Comparison of ENCODE assay signal across 8 cellular contexts in genomic region chr15:65791335-65792129, GRCh38. TPM values are rescaled to one million over a fixed set of nuclear protein-coding genes. Genes with fewer than 3 reads are reported as not detected.
DNase-seq lines count a peak whose midpoint lies in the region; TF ChIP-seq lines count a peak whose summit lies in the region.

No MANE protein-coding gene starts in this region.

- H3K36me3 ChIP-seq in SK-N-MC (ENCODE audit: insufficient read depth, low read length) (no peaks in the 10 kb centered on the region), hepatocyte (replicated peaks; ENCODE audit: insufficient read depth, low read depth) (no peaks in the 10 kb centered on the region)

- peak overlapping the region; percentile 64 for H2AFZ ChIP-seq in hepatocyte

- in situ Hi-C loops in GM13977 (cut with MboI; ENCODE audit: low pct_unique_long_range_greater_than_20kb, low sequenced_read_pairs, unreplicated experiment), result no loop called here

- peak overlapping the region; percentile 78 for H3K4me2 ChIP-seq in hepatocyte

- peaks cover 13% of the 10 kb centered on the region for H3K4me1 ChIP-seq in hepatocyte (ENCODE audit: insufficient read depth)

- no peaks in the 10 kb centered on the region for H3K9me2 ChIP-seq in hepatocyte (replicated peaks; ENCODE audit: insufficient read depth)

- H3K9me3 ChIP-seq in SK-N-MC (ENCODE audit: low read depth, low read length) (no peaks in the 10 kb centered on the region), hepatocyte (ENCODE audit: low read depth) (no peaks in the 10 kb centered on the region)

- no peaks in the 10 kb centered on the region for H3K27me3 ChIP-seq in hepatocyte

- TF ChIP-seq CTCF in GM13977 (IDR thresholded peaks at IDR 0.05; ENCODE audit: extremely low read depth, insufficient read depth, missing control alignments), result no peak
- no peak for TF ChIP-seq CTCF in hepatocyte (IDR thresholded peaks at IDR 0.05; ENCODE audit: poor library complexity)

- H3K4me3 ChIP-seq in SK-N-MC (peak overlapping the region; percentile 81), hepatocyte (peak overlapping the region; percentile 80)

- peaks cover 34% of the 10 kb centered on the region for H3K79me2 ChIP-seq in hepatocyte

- peak; percentile 65 for DNase-seq in GM13977 (ENCODE audit: low spot score)
- DNase-seq in HPDE6-E6E7 (ENCODE audit: extremely low spot score), result peak; percentile 25
- no peak for DNase-seq in SK-N-MC (ENCODE audit: low read depth, low spot score)
- DNase-seq in anterior cingulate cortex (lab: John Stamatoyannopoulos, UW), result peak in 53 of 58 donors; percentile 19 to 83 (median 64)
- DNase-seq in hepatocyte (ENCODE audit: low spot score), result peak; percentile 72
- DNase-seq in renal cortical epithelial cell (ENCODE audit: low read depth), result peak; percentile 29
- DNase-seq in NCI-H187 treated with DMSO at 0.1 percent for 48 hours (lab: John Stamatoyannopoulos, UW), result no peak
- no peak for DNase-seq in GM03348 (ENCODE audit: low spot score)

- peak overlapping the region; percentile 72 for H3K9ac ChIP-seq in SK-N-MC (ENCODE audit: insufficient read length)

- under 1% methylated on average over 50 of the region's 69 CpGs for WGBS in hepatocyte (ENCODE audit: low lambda C conversion rate, missing lambda C conversion rate)

- H3K27ac ChIP-seq in SK-N-MC (peak overlapping the region; percentile 47; the same call in 1 of the 2 replicates), hepatocyte (peak overlapping the region; percentile 96)

- no peaks in the 10 kb centered on the region for H4K20me1 ChIP-seq in hepatocyte (ENCODE audit: insufficient read depth, poor library complexity, severe bottlenecking)

RNA-seq across cellular contexts. Expression of gene DENND4A, which starts 0.6 kb away (rescaled TPM):
- total RNA-seq in hepatocyte, result 19.7 and 20.7 TPM in 2 replicates
- 3.2 and 3.9 TPM in 2 replicates for polyA plus RNA-seq in hepatocyte
- 9.7 and 33.0 TPM in 2 replicates for total RNA-seq in renal cortical epithelial cell

Comparison
In these comparisons a context has a peak if more than half of its experiments do, and no peak if none do; other contexts are left out.
1. DNase-seq: peak in GM13977 (single experiment), HPDE6-E6E7 (single experiment), anterior cingulate cortex (53 of 58), hepatocyte (single experiment) and renal cortical epithelial cell (single experiment); none in SK-N-MC (single experiment), NCI-H187 treated with DMSO at 0.1 percent for 48 hours (single experiment) and GM03348 (single experiment).